In genomic region chr10:131402771-131403723, GRCh38 we compare ENCODE assay signal across 20 cellular contexts.
"Had no signal": no experiment of that assay in that cellular context is flagged by ENCODE, and none has a peak within 500 bp of the region (broad histone marks: within the 10 kb centered on the region; RNA-seq: fewer than 3 reads in every experiment).

No MANE protein-coding gene starts in this region.

- DNase-seq: caudate nucleus; colonic mucosa; dermis blood vessel endothelial cell; erythroblast; foreskin melanocyte; heart right ventricle; hypothalamus; left ventricle myocardium inferior; lower lobe of right lung; natural killer cell; sigmoid colon; stimulated activated CD4-positive, alpha-beta T cell treated with anti-CD3 and anti-CD28 coated beads, Interleukin-12 subunit alpha, Interleukin-12 subunit beta, amount 100 ng/mL, for 4 hours; stimulated activated naive CD4-positive, alpha-beta T cell treated with Interleukin-2 at 50 U/mL for 16 hours; tibial artery; upper lobe of right lung had no signal

- H3K27ac Mint-ChIP-seq: memory B cell, mesothelial cell of epicardium, natural killer cell had no signal

- H3K27me3 ChIP-seq: colonic mucosa had no signal

- H3K9me3 Mint-ChIP-seq: mesothelial cell of epicardium, natural killer cell had no signal

- H3K4me3 ChIP-seq: colonic mucosa, heart right ventricle, left ventricle myocardium inferior, lower lobe of right lung, sigmoid colon, skin epidermis, tibial artery, upper lobe of right lung had no signal

- H3K27ac ChIP-seq: colonic mucosa, heart right ventricle, left ventricle myocardium inferior, lower lobe of right lung, sigmoid colon, skin epidermis, tibial artery, upper lobe of right lung had no signal

- H3K4me3 Mint-ChIP-seq: memory B cell, mesothelial cell of epicardium, natural killer cell had no signal

- FAIRE-seq: endothelial cell of umbilical vein, islet of Langerhans had no signal

- H3K9me3 ChIP-seq: colonic mucosa, heart right ventricle, left ventricle myocardium inferior, lower lobe of right lung, sigmoid colon, tibial artery, upper lobe of right lung had no signal

- ATAC-seq: heart right ventricle, lower lobe of right lung, natural killer cell, upper lobe of right lung had no signal

- H3K36me3 Mint-ChIP-seq: memory B cell, mesothelial cell of epicardium, natural killer cell had no signal

- H3K4me1 ChIP-seq: colonic mucosa, heart right ventricle, left ventricle myocardium inferior, lower lobe of right lung, sigmoid colon, tibial artery, upper lobe of right lung had no signal

- H3K4me1 Mint-ChIP-seq: memory B cell, mesothelial cell of epicardium, natural killer cell had no signal

- H3K36me3 ChIP-seq: colonic mucosa, heart right ventricle, left ventricle myocardium inferior, lower lobe of right lung, sigmoid colon, tibial artery, upper lobe of right lung had no signal
